9 cellular contexts compared by ENCODE assay signal in genomic region chr19:4868286-4868834, GRCh38. TPM values are rescaled to one million over a fixed set of nuclear protein-coding genes. Genes with fewer than 3 reads are reported as not detected.
DNase-seq lines count a peak whose midpoint lies in the region; TF ChIP-seq lines count a peak whose summit lies in the region.
"Had no signal": no experiment of that assay in that cellular context is flagged by ENCODE, and none has a peak within 500 bp of the region (broad histone marks: within the 10 kb centered on the region; RNA-seq: fewer than 3 reads in every experiment).

No MANE protein-coding gene starts in this region.

- no peak overlapping the region for H2BK12ac ChIP-seq in H9 (ENCODE audit: insufficient read length, low read depth, low read length)

- no peak overlapping the region for H3K4ac ChIP-seq in H9 (ENCODE audit: low read depth, low read length)

- no peaks in the 10 kb centered on the region; a peak in 1 of 5 replicates for H3K9me3 Mint-ChIP-seq in H9

- H3K9me2 ChIP-seq in SU-DHL-6 (replicated peaks; ENCODE audit: insufficient read depth, low read length) = no peaks in the 10 kb centered on the region

- DNase-seq in H9 = no peak
- no peak for DNase-seq in fibroblast of lung (ENCODE audit: low read depth in 2 of 2)
- DNase-seq in spleen = peak; percentile 77
- no peak for DNase-seq in AML-193 (lab: John Stamatoyannopoulos, UW)
- DNase-seq in MG63 = no peak
- DNase-seq in prostate gland (ENCODE audit: low spot score) = no peak
- DNase-seq: NCI-H1105 had no signal

- no peak overlapping the region for H3K27ac Mint-ChIP-seq in H9

- H3K4me2 ChIP-seq in H9 (ENCODE audit: insufficient read depth, insufficient read length, low read length) (peak overlapping the region; percentile 51), SU-DHL-6 (ENCODE audit: low read depth, low read length, poor library complexity, severe bottlenecking) (peak overlapping the region; percentile 80), fibroblast of lung (ENCODE audit: extremely low read depth, insufficient read depth, low read length) (no peak overlapping the region)

- H3K18ac ChIP-seq in H9 (ENCODE audit: insufficient read length, low read depth, low read length) = no peak overlapping the region

- peaks cover 0 to 4% (median 0%) of the 10 kb centered on the region in 3 experiments; a peak in 3 of 7 replicates for H3K36me3 Mint-ChIP-seq in H9 (ENCODE audit: insufficient read depth in 1 of 3, low read depth in 3 of 3)

- intact Hi-C loops in spleen (cut with DNase I; ENCODE audit: low total_unique reads) (no loop called here), prostate gland (cut with DNase I) (no loop called here)

- H2AFZ ChIP-seq in H9 (ENCODE audit: low read length) = no peak overlapping the region
- peak overlapping the region; percentile 82 for H2AFZ ChIP-seq in SU-DHL-6 (ENCODE audit: low read depth, low read length, severe bottlenecking)
- H2AFZ ChIP-seq in fibroblast of lung (ENCODE audit: low read length) = no peak overlapping the region

- H3K4me1 ChIP-seq in H9 (ENCODE audit: insufficient read depth, low read length) (0 out of 2 replicates have a peak, but pooled peaks cover 5% of the 10 kb centered on the region), fibroblast of lung (ENCODE audit: control insufficient read depth, extremely low read depth, insufficient read depth, low read length) (peaks cover 5% of the 10 kb centered on the region), spleen (peaks cover 0 to 72% (median 36%) of the 10 kb centered on the region in 6 donors), prostate gland (replicated peaks) (no peaks in the 10 kb centered on the region)

- H3K27ac ChIP-seq in H9 (ENCODE audit: insufficient read length, low read depth, low read length) (no peak overlapping the region), SU-DHL-6 (ENCODE audit: low read depth, low read length) (no peak overlapping the region), fibroblast of lung (ENCODE audit: insufficient read depth, low read length) (peak overlapping the region; percentile 91), spleen (peak overlapping the region in 7 of 8 donors; percentile 70 to 97 (median 91)), prostate gland (peak overlapping the region in 1 of 2 donors; percentile 88)

- H2BK20ac ChIP-seq in H9 (ENCODE audit: low read depth, low read length, poor library complexity, severe bottlenecking) = no peak overlapping the region

- no peaks in the 10 kb centered on the region for H3K27me3 Mint-ChIP-seq in H9 (ENCODE audit: low read depth)

- H3K36me3 ChIP-seq in SU-DHL-6 (ENCODE audit: low read length) (no peaks in the 10 kb centered on the region), fibroblast of lung (ENCODE audit: control insufficient read depth, insufficient read depth, low read length) (no peaks in the 10 kb centered on the region), spleen (peaks cover 0 to 10% (median 0%) of the 10 kb centered on the region in 6 donors), MG63 (peaks cover 8% of the 10 kb centered on the region), prostate gland (no peaks in the 10 kb centered on the region)

- H3K14ac ChIP-seq in H9 (ENCODE audit: insufficient read depth, low read length) = no peak overlapping the region

- H3K4me3 ChIP-seq in SU-DHL-6 (ENCODE audit: insufficient read depth, low read length, poor library complexity, severe bottlenecking) = peak overlapping the region; percentile 94
- no peak overlapping the region for H3K4me3 ChIP-seq in fibroblast of lung (replicated peaks in 1 of 4; ENCODE audit: control extremely low read depth in 1 of 4, insufficient read depth in 1 of 4, low read depth in 3 of 4, low read length in 4 of 4)
- peak overlapping the region in 5 of 8 donors; percentile 74 to 91 (median 75) for H3K4me3 ChIP-seq in spleen
- H3K4me3 ChIP-seq in MG63 = no peak overlapping the region; the same call in 1 of the 2 replicates
- no peak overlapping the region for H3K4me3 ChIP-seq in prostate gland

- TF ChIP-seq CTCF in H9 (conservative IDR thresholded peaks at IDR 0.05) (no peak), SU-DHL-6 (IDR thresholded peaks at IDR 0.05; ENCODE audit: insufficient read depth, low read length, poor library complexity, severe bottlenecking) (no peak), fibroblast of lung (conservative IDR thresholded peaks at IDR 0.05 in 1 of 2, IDR thresholded peaks at IDR 0.05 in 1 of 2; ENCODE audit: low read depth in 1 of 2, low read length in 2 of 2) (no peak), spleen (IDR thresholded peaks at IDR 0.05 in 8 of 11, conservative IDR thresholded peaks at IDR 0.05 in 3 of 11) (no peak), prostate gland (IDR thresholded peaks at IDR 0.05) (no peak)

- H2BK5ac ChIP-seq in H9 (ENCODE audit: insufficient read length, low read length) = no peak overlapping the region

- H2BK15ac ChIP-seq in H9 (ENCODE audit: low read depth, low read length) = no peak overlapping the region

- H4K20me1 ChIP-seq in H9 (ENCODE audit: control insufficient read depth, insufficient read depth, insufficient read length) (no peaks in the 10 kb centered on the region), SU-DHL-6 (ENCODE audit: low read depth, low read length) (no peaks in the 10 kb centered on the region), fibroblast of lung (ENCODE audit: control insufficient read depth, extremely low read depth, insufficient read depth, low read length) (no peaks in the 10 kb centered on the region)

- no peaks in the 10 kb centered on the region; the same call in 1 of the 2 replicates for H3K79me2 ChIP-seq in H9 (ENCODE audit: insufficient read depth, low read length)
- peaks cover 5% of the 10 kb centered on the region; the same call in 1 of the 2 replicates for H3K79me2 ChIP-seq in SU-DHL-6 (ENCODE audit: insufficient read depth, low read length)
- peaks cover 35% of the 10 kb centered on the region for H3K79me2 ChIP-seq in fibroblast of lung (ENCODE audit: control insufficient read depth, insufficient read depth, low read length)

- no peaks in the 10 kb centered on the region for H3F3A ChIP-seq in SU-DHL-6 (ENCODE audit: insufficient read depth)

- peaks cover 5% of the 10 kb centered on the region for H3K79me1 ChIP-seq in H9 (ENCODE audit: insufficient read depth, low read depth, low read length, poor library complexity, severe bottlenecking)

- H3K27me3 ChIP-seq in H9 (ENCODE audit: insufficient read depth, low read length) (no peaks in the 10 kb centered on the region), SU-DHL-6 (ENCODE audit: low read length) (no peaks in the 10 kb centered on the region), fibroblast of lung (ENCODE audit: control insufficient read depth, insufficient read depth, low read length) (no peaks in the 10 kb centered on the region), spleen (replicated peaks in 1 of 7) (no peaks in the 10 kb centered on the region), MG63 (no peaks in the 10 kb centered on the region), prostate gland (replicated peaks; ENCODE audit: insufficient read depth) (no peaks in the 10 kb centered on the region)

- no peak overlapping the region for H3K23ac ChIP-seq in H9 (ENCODE audit: insufficient read length, low read depth, low read length)

- H3K4me1 Mint-ChIP-seq in H9 = peaks cover 8% of the 10 kb centered on the region in 2 experiments

- peak overlapping the region; percentile 75 to 86 for H3K4me3 Mint-ChIP-seq in H9

- H2BK120ac ChIP-seq in H9 (ENCODE audit: low read depth, low read length, poor library complexity, severe bottlenecking) = no peak overlapping the region

- H3K23me2 ChIP-seq in H9 (ENCODE audit: insufficient read length, low read depth, low read length, poor library complexity, severe bottlenecking) = no peaks in the 10 kb centered on the region

- no CpG with 5 or more reads among the region's 10 CpGs for WGBS in H9 (ENCODE audit: extremely low coverage, insufficient read length, low lambda C conversion rate)
- WGBS in spleen, 5 donors = 60 to 76% (median 69%) methylated on average over 10 of the region's 10 CpGs
- 74% methylated on average over 10 of the region's 10 CpGs for WGBS in prostate gland

- no peak overlapping the region for H4K5ac ChIP-seq in H9 (ENCODE audit: insufficient read length, low read depth, low read length)

- H3K56ac ChIP-seq in H9 (ENCODE audit: insufficient read length, low read depth, low read length) = no peak overlapping the region

- H4K91ac ChIP-seq in H9 (ENCODE audit: insufficient read length, low read depth, low read length) = no peak overlapping the region

- no peak for TF ChIP-seq POLR2A in spleen (IDR thresholded peaks at IDR 0.05)
- no peak for TF ChIP-seq POLR2A in prostate gland (IDR thresholded peaks at IDR 0.05)

- no peaks in the 10 kb centered on the region for H3K9me3 ChIP-seq in H9 (ENCODE audit: control insufficient read depth, low read depth, low read length)
- no peaks in the 10 kb centered on the region for H3K9me3 ChIP-seq in SU-DHL-6 (ENCODE audit: insufficient read depth, low read length)
- no peaks in the 10 kb centered on the region for H3K9me3 ChIP-seq in fibroblast of lung (ENCODE audit: control insufficient read depth, insufficient read depth, low read depth, low read length)
- H3K9me3 ChIP-seq in spleen = no peaks in the 10 kb centered on the region
- H3K9me3 ChIP-seq in MG63 = no peaks in the 10 kb centered on the region
- no peaks in the 10 kb centered on the region for H3K9me3 ChIP-seq in prostate gland

- H4K8ac ChIP-seq in H9 (replicated peaks; ENCODE audit: insufficient read length, low read depth, low read length) = no peak overlapping the region

- H2AK5ac ChIP-seq in H9 (ENCODE audit: insufficient read length, low read length) = no peak overlapping the region

- H3K9ac ChIP-seq in H9 (ENCODE audit: extremely low read depth, insufficient read length, low read length) = no peak overlapping the region
- peak overlapping the region; percentile 77 for H3K9ac ChIP-seq in SU-DHL-6 (ENCODE audit: low read length)
- no peak overlapping the region for H3K9ac ChIP-seq in fibroblast of lung (ENCODE audit: insufficient read depth, low read length)

- no peak overlapping the region for H3T11ph ChIP-seq in H9 (ENCODE audit: low read length)

RNA-seq across cellular contexts. Expression of gene PLIN3, which starts 0.9 kb away (rescaled TPM):
- total RNA-seq in H9 (2021) (61.8 and 63.7 TPM in 2 replicates), fibroblast of lung (157 and 191 TPM in 2 replicates), spleen (10 to 100 TPM; 26.7 to 63.5 (median 46.9) TPM), prostate gland (10 to 100 TPM; 61.3 to 76.5 TPM)
- polyA plus RNA-seq in fibroblast of lung (133 and 151 TPM in 2 replicates), spleen (10 to 100 TPM; 28.0 to 40.0 (median 29.3) TPM)
- polyA plus RNA-seq in fibroblast of lung (2012) = 212 and 248 TPM in 2 replicates
- 81.0 and 94.5 TPM in 2 replicates for polyA minus RNA-seq in fibroblast of lung (ENCODE audit: low replicate concordance)
- 140 and 291 TPM in 2 replicates for total RNA-seq in MG63 (2014; rRNA removed; shearing (Covaris generic); ENCODE audit: low replicate concordance)

RNA-seq across cellular contexts. Expression of gene ARRDC5, which starts 34.3 kb away (rescaled TPM):
- total RNA-seq in H9 (2021) (not detected in 2 replicates), fibroblast of lung (not detected in 2 replicates), spleen (1 to 10 TPM; 4.1 to 9.4 (median 7.3) TPM), prostate gland (1 to 10 TPM in 1 of 2 donors, not detected in 1; 1.2 TPM)
- polyA plus RNA-seq in fibroblast of lung (not detected in 2 replicates), spleen (1 to 10 TPM; 1.4 to 1.9 (median 1.6) TPM)
- not detected in 2 replicates for polyA plus RNA-seq in fibroblast of lung (2012)
- not detected in 2 replicates for polyA minus RNA-seq in fibroblast of lung (ENCODE audit: low replicate concordance)
- not detected in 2 replicates for total RNA-seq in MG63 (2014; rRNA removed; shearing (Covaris generic); ENCODE audit: low replicate concordance)
- total RNA-seq: lung microvascular endothelial cell had no signal

RNA-seq across cellular contexts. Expression of gene TICAM1, which starts 36.8 kb away (rescaled TPM):
- 0.48 and 0.57 TPM in 2 replicates for total RNA-seq in H9 (2021)
- total RNA-seq in fibroblast of lung = 2.1 and 4.1 TPM in 2 replicates
- 0.65 and 0.77 TPM in 2 replicates for polyA plus RNA-seq in fibroblast of lung
- 10.8 and 12.8 TPM in 2 replicates for polyA plus RNA-seq in fibroblast of lung (2012)
- 4.5 and 6.8 TPM in 2 replicates for polyA minus RNA-seq in fibroblast of lung (ENCODE audit: low replicate concordance)
- 10 to 100 TPM; 10.2 to 21.0 (median 14.7) TPM for total RNA-seq in spleen
- polyA plus RNA-seq in spleen = 10 to 100 TPM in 1 of 3 donors, 1 to 10 TPM in 2; 4.4 to 12.5 (median 4.6) TPM
- 0.59 and 3.2 TPM in 2 replicates for total RNA-seq in MG63 (2014; rRNA removed; shearing (Covaris generic); ENCODE audit: low replicate concordance)
- 1 to 10 TPM; 8.3 to 9.1 TPM for total RNA-seq in prostate gland

RNA-seq across cellular contexts. Expression of gene UHRF1, which starts 40.9 kb away (rescaled TPM):
- 106 and 111 TPM in 2 replicates for total RNA-seq in H9 (2021)
- total RNA-seq in fibroblast of lung = 4.9 and 11.6 TPM in 2 replicates
- polyA plus RNA-seq in fibroblast of lung = 15.0 and 35.5 TPM in 2 replicates
- 20.3 and 46.8 TPM in 2 replicates for polyA plus RNA-seq in fibroblast of lung (2012)
- 14.1 and 36.9 TPM in 2 replicates for polyA minus RNA-seq in fibroblast of lung (ENCODE audit: low replicate concordance)
- total RNA-seq in spleen = 10 to 100 TPM in 1 of 7 donors, 1 to 10 TPM in 6; 2.1 to 10.8 (median 5.9) TPM
- polyA plus RNA-seq in spleen = 1 to 10 TPM; 1.5 to 6.8 (median 3.3) TPM
- 47.1 and 56.8 TPM in 2 replicates for total RNA-seq in MG63 (2014; rRNA removed; shearing (Covaris generic); ENCODE audit: low replicate concordance)
- 1 to 10 TPM; 3.8 to 5.3 TPM for total RNA-seq in prostate gland

Comparison
In these comparisons a context has a peak if more than half of its experiments do, and no peak if none do; other contexts are left out.
1. H3K27ac ChIP-seq: peak in fibroblast of lung (single experiment) and spleen (7 of 8); none in H9 (single experiment) and SU-DHL-6 (single experiment).
2. H3K4me3 ChIP-seq: peak in SU-DHL-6 (single experiment) and spleen (5 of 8); none in fibroblast of lung (0 of 4), MG63 (single experiment) and prostate gland (0 of 2).